ENCODE assay signal across 2 cellular contexts in genomic region chr15:88838667-88839066, GRCh38.
TF ChIP-seq lines count a peak whose summit lies in the region.

No MANE protein-coding gene starts in this region.

TF ChIP-seq in Ishikawa, 13 proteins besides CTCF, POLR2A, EP300 and RAD21:
- TF ChIP-seq ZBTB7A (IDR thresholded peaks at IDR 0.05; ENCODE audit: low read depth) (no peak), FOXM1 (IDR thresholded peaks at IDR 0.05; ENCODE audit: borderline replicate concordance, low read depth) (no peak), CEBPB (IDR thresholded peaks at IDR 0.05) (no peak), TCF12 (IDR thresholded peaks at IDR 0.05; ENCODE audit: low read depth) (no peak), NFIC (IDR thresholded peaks at IDR 0.05) (no peak), EGR1 (IDR thresholded peaks at IDR 0.05) (no peak), MAX (IDR thresholded peaks at IDR 0.05) (no peak), REST (IDR thresholded peaks at IDR 0.05; ENCODE audit: low read depth) (no peak), YY1 (IDR thresholded peaks at IDR 0.05; ENCODE audit: low read depth) (no peak), TEAD4 (IDR thresholded peaks at IDR 0.05) (no peak), CREB1 (IDR thresholded peaks at IDR 0.05; ENCODE audit: low read depth) (no peak)
- TF ChIP-seq, protein P1, sequence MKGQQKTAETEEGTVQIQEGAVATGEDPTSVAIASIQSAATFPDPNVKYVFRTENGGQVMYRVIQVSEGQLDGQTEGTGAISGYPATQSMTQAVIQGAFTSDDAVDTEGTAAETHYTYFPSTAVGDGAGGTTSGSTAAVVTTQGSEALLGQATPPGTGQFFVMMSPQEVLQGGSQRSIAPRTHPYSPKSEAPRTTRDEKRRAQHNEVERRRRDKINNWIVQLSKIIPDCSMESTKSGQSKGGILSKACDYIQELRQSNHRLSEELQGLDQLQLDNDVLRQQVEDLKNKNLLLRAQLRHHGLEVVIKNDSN (IDR thresholded peaks at IDR 0.05) = no peak

TF ChIP-seq in H1, 55 proteins besides CTCF, POLR2A, EP300 and RAD21:
- TF ChIP-seq CHD1 (IDR thresholded peaks at IDR 0.05; ENCODE audit: low read depth, low read length) (no peak), SRF (IDR thresholded peaks at IDR 0.05; ENCODE audit: low read depth, low read length) (no peak), JUN (IDR thresholded peaks at IDR 0.05; ENCODE audit: low read depth, low read length) (no peak), ZNF274 (IDR thresholded peaks at IDR 0.05; ENCODE audit: borderline replicate concordance, extremely low read depth, low read length) (no peak), POLR2AphosphoS5 (IDR thresholded peaks at IDR 0.05; ENCODE audit: low read depth, low read length) (no peak), EGR1 (IDR thresholded peaks at IDR 0.05; ENCODE audit: borderline replicate concordance, low read depth, low read length) (no peak), RBBP5 (IDR thresholded peaks at IDR 0.05; ENCODE audit: borderline replicate concordance, low read depth, low read length) (no peak), TEAD4 (IDR thresholded peaks at IDR 0.05; ENCODE audit: low read depth, low read length) (no peak), BCL11A (IDR thresholded peaks at IDR 0.05; ENCODE audit: low read depth in 2 of 2, low read length in 2 of 2) (no peak), TCF12 (IDR thresholded peaks at IDR 0.05; ENCODE audit: low read depth, low read length) (no peak), CHD7 (IDR thresholded peaks at IDR 0.05; ENCODE audit: insufficient replicate concordance, low read length) (no peak), ATF2 (IDR thresholded peaks at IDR 0.05; ENCODE audit: low read length) (no peak)
